8 cellular contexts compared by ENCODE assay signal in the genomic region with DNA sequence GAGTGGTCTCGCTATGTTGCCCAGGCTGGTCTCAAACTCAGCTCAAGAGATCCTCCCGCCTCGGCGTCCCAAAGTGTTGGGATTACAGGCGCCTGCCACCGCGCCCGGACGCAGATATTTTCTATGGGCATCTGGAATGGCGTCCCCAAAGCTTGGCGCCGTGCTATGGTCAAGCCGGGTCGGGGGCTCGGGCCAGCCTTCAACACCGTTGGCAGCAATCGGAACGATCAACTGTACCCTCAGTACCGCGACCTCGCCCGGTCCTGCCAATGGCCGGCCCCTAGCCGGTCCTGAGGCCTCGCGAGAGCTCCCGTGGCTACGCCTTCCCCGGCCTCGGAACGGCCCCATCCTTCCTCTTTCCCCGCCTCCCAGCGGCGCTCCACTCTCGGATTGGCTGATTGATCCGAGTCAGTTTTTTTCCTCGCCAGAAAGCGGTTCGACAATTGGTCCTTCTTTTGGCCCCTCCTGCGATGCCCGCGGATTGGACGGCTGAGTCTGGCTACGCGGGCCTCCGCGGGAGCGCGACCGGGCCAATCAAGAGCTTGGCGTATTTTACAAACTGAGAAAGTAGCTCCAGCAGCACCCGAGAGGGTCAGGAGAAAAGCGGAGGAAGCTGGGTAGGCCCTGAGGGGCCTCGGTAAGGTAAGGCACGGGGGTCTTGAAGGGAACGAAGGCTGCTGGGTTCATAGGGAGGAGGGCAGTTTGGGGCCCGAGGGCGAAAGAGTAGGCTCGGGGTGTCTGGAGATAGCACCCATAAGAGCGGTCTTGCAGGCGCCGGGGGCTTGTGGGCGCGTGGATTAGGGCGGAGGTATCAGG. TPM values are rescaled to one million over a fixed set of nuclear protein-coding genes. Genes with fewer than 3 reads are reported as not detected.
DNase-seq lines count a peak whose midpoint lies in the region; ATAC-seq and TF ChIP-seq lines count a peak whose summit lies in the region.

A gene with protein sequence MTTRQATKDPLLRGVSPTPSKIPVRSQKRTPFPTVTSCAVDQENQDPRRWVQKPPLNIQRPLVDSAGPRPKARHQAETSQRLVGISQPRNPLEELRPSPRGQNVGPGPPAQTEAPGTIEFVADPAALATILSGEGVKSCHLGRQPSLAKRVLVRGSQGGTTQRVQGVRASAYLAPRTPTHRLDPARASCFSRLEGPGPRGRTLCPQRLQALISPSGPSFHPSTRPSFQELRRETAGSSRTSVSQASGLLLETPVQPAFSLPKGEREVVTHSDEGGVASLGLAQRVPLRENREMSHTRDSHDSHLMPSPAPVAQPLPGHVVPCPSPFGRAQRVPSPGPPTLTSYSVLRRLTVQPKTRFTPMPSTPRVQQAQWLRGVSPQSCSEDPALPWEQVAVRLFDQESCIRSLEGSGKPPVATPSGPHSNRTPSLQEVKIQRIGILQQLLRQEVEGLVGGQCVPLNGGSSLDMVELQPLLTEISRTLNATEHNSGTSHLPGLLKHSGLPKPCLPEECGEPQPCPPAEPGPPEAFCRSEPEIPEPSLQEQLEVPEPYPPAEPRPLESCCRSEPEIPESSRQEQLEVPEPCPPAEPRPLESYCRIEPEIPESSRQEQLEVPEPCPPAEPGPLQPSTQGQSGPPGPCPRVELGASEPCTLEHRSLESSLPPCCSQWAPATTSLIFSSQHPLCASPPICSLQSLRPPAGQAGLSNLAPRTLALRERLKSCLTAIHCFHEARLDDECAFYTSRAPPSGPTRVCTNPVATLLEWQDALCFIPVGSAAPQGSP (plus strand): TSS at position 548 of the 816 bp plus-strand sequence. CDS start 354 bp downstream, outside the sequence.

- CTCF ChIA-PET in BJ (lab: Yijun Ruan, JAX): interaction anchor here (0.7 to 2.7 kb wide), 10 partner anchors 9 to 235 kb away, joined by 3 to 23 read pairs (median 6); a partner anchor contains a TSS

- POLR2A ChIA-PET in BJ (lab: Charles Lee): interaction anchor here (0.6 to 0.7 kb wide), 4 partner anchors 9 to 233 kb away, joined by 3 read pairs; a partner anchor contains a TSS

- H3K4me3 ChIP-seq in BJ (ENCODE audit: low read depth, low read length) (peak within 1 kb of the TSS; percentile 57), choroid plexus epithelial cell (ENCODE audit: low read depth, low read length) (peak within 1 kb of the TSS; percentile 78)

- peak; percentile 91 for DNase-seq in BJ (ENCODE audit: low read depth)
- peak; percentile 98 for DNase-seq in GM19240 (ENCODE audit: insufficient read length, low spot score)
- DNase-seq in NCI-H524 (lab: John Stamatoyannopoulos, UW): peak; percentile 98
- DNase-seq in activated CD4-positive, alpha-beta T cell treated with anti-CD3 and anti-CD28 coated beads for 24 hours (ENCODE audit: low read depth in 2 of 2): peak; percentile 91 to 94
- peak; percentile 99 for DNase-seq in choroid plexus epithelial cell (ENCODE audit: low read depth)
- DNase-seq in kidney glomerular epithelial cell (lab: John Stamatoyannopoulos, UW): peak; percentile 99
- DNase-seq in stimulated activated CD4-positive, alpha-beta T cell treated with anti-CD3 and anti-CD28 coated beads, Interleukin-1b, Interleukin-23, amount 100 ng/mL, for 1 hour (ENCODE audit: low read depth in 2 of 2): peak; percentile 75 to 88

- H3K27me3 ChIP-seq in BJ (ENCODE audit: control insufficient read depth, insufficient read depth, low read length): no peaks in the 10 kb centered on the region

- peak; percentile 91 for ATAC-seq in HG03457 (IDR thresholded peaks at IDR 0.05; ENCODE audit: unreplicated experiment)

- TF ChIP-seq CTCF in BJ (IDR thresholded peaks at IDR 0.05; ENCODE audit: insufficient read depth, low read depth, low read length) (no peak), choroid plexus epithelial cell (conservative IDR thresholded peaks at IDR 0.05; ENCODE audit: low read depth, low read length) (no peak)

- H3K36me3 ChIP-seq in BJ (ENCODE audit: control insufficient read depth, insufficient read depth, low read length): no peaks in the 10 kb centered on the region

RNA-seq across cellular contexts. Expression of the gene that starts here (rescaled TPM):
- 11.8 and 24.8 TPM in 2 replicates for polyA plus RNA-seq in BJ (2011; rRNA removed)
- 17.5 and 23.2 TPM in 2 replicates for polyA minus RNA-seq in BJ (2011; rRNA and poly(A)+ RNA removed)

Comparison
In these comparisons a context has a peak if more than half of its experiments do, and no peak if none do; other contexts are left out.
1. Peak in every context shown above with its lines: DNase-seq, ATAC-seq and H3K4me3 ChIP-seq.